In genomic region chr4:140176735-140177134, GRCh38 we compare ENCODE assay signal across 20 cellular contexts. TPM values are rescaled to one million over a fixed set of nuclear protein-coding genes. Genes with fewer than 3 reads are reported as not detected.
DNase-seq lines count a peak whose midpoint lies in the region; ATAC-seq and TF ChIP-seq lines count a peak whose summit lies in the region.
"Had no signal": no experiment of that assay in that cellular context is flagged by ENCODE, and none has a peak within 500 bp of the region (broad histone marks: within the 10 kb centered on the region; RNA-seq: fewer than 3 reads in every experiment).

No MANE protein-coding gene starts in this region.

- H3K9me3 ChIP-seq in SK-N-SH (no peaks in the 10 kb centered on the region), prostate gland (no peaks in the 10 kb centered on the region), esophagus squamous epithelium (no peaks in the 10 kb centered on the region)
- H3K9me3 ChIP-seq: ascending aorta, Peyer's patch had no signal

- no peak for ATAC-seq in activated naive CD8-positive, alpha-beta T cell treated with anti-CD3 and anti-CD28 coated beads, Interleukin-2, amount 50 U/mL, for 24 hours
- ATAC-seq in GM19324 (IDR thresholded peaks at IDR 0.05; ENCODE audit: low FRiP score, unreplicated experiment): no peak
- ATAC-seq in GM19397 (IDR thresholded peaks at IDR 0.05; ENCODE audit: unreplicated experiment): no peak
- ATAC-seq: stimulated activated naive CD8-positive, alpha-beta T cell treated with anti-CD3 and anti-CD28 coated beads, Interleukin-15, Interleukin-2, amounts not matched to agents 100 U/mL and 50 U/mL, for 24 hours had no signal

- H3K9me3 Mint-ChIP-seq in activated naive CD8-positive, alpha-beta T cell treated with anti-CD3 and anti-CD28 coated beads, Interleukin-2, amount 50 U/mL, for 24 hours: no peaks in the 10 kb centered on the region
- no peaks in the 10 kb centered on the region for H3K9me3 Mint-ChIP-seq in activated naive CD8-positive, alpha-beta T cell treated with anti-CD3 and anti-CD28 coated beads for 36 hours
- H3K9me3 Mint-ChIP-seq: mesothelial cell of epicardium had no signal

- H3K27ac ChIP-seq in SK-N-SH (ENCODE audit: low read depth in 2 of 2, low read length in 1 of 2) (no peak overlapping the region), prostate gland (no peak overlapping the region), esophagus squamous epithelium (no peak overlapping the region)
- H3K27ac ChIP-seq: ascending aorta, C4-2B, Peyer's patch had no signal

- intact Hi-C loops in prostate gland (cut with DNase I): no loop called here
- intact Hi-C loops in esophagus squamous epithelium (cut with DNase I): no loop called here

- H3K27me3 ChIP-seq in SK-N-SH (ENCODE audit: insufficient read depth) (no peaks in the 10 kb centered on the region), prostate gland (replicated peaks; ENCODE audit: insufficient read depth) (no peaks in the 10 kb centered on the region), esophagus squamous epithelium (no peaks in the 10 kb centered on the region)
- H3K27me3 ChIP-seq: ascending aorta, Peyer's patch had no signal

- H3F3A ChIP-seq in SK-N-SH (replicated peaks; ENCODE audit: insufficient read depth): no peaks in the 10 kb centered on the region

- TF ChIP-seq CTCF in SK-N-SH (IDR thresholded peaks at IDR 0.05): no peak
- no peak for TF ChIP-seq CTCF in fibroblast of pulmonary artery (IDR thresholded peaks at IDR 0.05; ENCODE audit: low read length, missing control alignments)
- TF ChIP-seq CTCF in prostate gland (IDR thresholded peaks at IDR 0.05): no peak
- no peak for TF ChIP-seq CTCF in esophagus squamous epithelium (IDR thresholded peaks at IDR 0.05)

- H3K4me3 ChIP-seq in SK-N-SH (ENCODE audit: low read depth in 2 of 2, low read length in 1 of 2) (no peak overlapping the region), fibroblast of pulmonary artery (replicated peaks; ENCODE audit: low read depth, low read length) (no peak overlapping the region), prostate gland (no peak overlapping the region), esophagus squamous epithelium (no peak overlapping the region)
- H3K4me3 ChIP-seq: ascending aorta, Peyer's patch had no signal

- no peak for TF ChIP-seq RAD21 in SK-N-SH (IDR thresholded peaks at IDR 0.05; ENCODE audit: low read length)

- H3K4me1 ChIP-seq in SK-N-SH (ENCODE audit: control insufficient read depth in 1 of 2, insufficient read depth in 2 of 2, low read depth in 1 of 2, low read length in 1 of 2) (no peaks in the 10 kb centered on the region; a peak in 1 of 4 replicates), prostate gland (replicated peaks) (no peaks in the 10 kb centered on the region), esophagus squamous epithelium (no peaks in the 10 kb centered on the region)
- H3K4me1 ChIP-seq: ascending aorta, Peyer's patch had no signal

- no peak overlapping the region for H3K4me3 Mint-ChIP-seq in activated naive CD8-positive, alpha-beta T cell treated with anti-CD3 and anti-CD28 coated beads, Interleukin-2, amount 50 U/mL, for 24 hours
- no peak overlapping the region for H3K4me3 Mint-ChIP-seq in activated naive CD8-positive, alpha-beta T cell treated with anti-CD3 and anti-CD28 coated beads for 36 hours
- H3K4me3 Mint-ChIP-seq: mesothelial cell of epicardium had no signal

- H4K20me1 ChIP-seq in SK-N-SH (ENCODE audit: insufficient read depth): no peaks in the 10 kb centered on the region

- H3K36me3 ChIP-seq in SK-N-SH (replicated peaks in 1 of 2; ENCODE audit: control insufficient read depth in 1 of 2, insufficient read depth in 2 of 2, low read length in 1 of 2) (no peaks in the 10 kb centered on the region), prostate gland (no peaks in the 10 kb centered on the region), esophagus squamous epithelium (no peaks in the 10 kb centered on the region)
- H3K36me3 ChIP-seq: ascending aorta, Peyer's patch had no signal

- H3K4me1 Mint-ChIP-seq in activated naive CD8-positive, alpha-beta T cell treated with anti-CD3 and anti-CD28 coated beads, Interleukin-2, amount 50 U/mL, for 24 hours: peaks cover 2% of the 10 kb centered on the region
- peaks cover 6% of the 10 kb centered on the region for H3K4me1 Mint-ChIP-seq in activated naive CD8-positive, alpha-beta T cell treated with anti-CD3 and anti-CD28 coated beads for 36 hours

- H3K79me2 ChIP-seq in SK-N-SH (ENCODE audit: insufficient read depth): no peaks in the 10 kb centered on the region

- no peak for DNase-seq in activated naive CD8-positive, alpha-beta T cell treated with anti-CD3 and anti-CD28 coated beads, Interleukin-2, amount 50 U/mL, for 24 hours
- no peak for DNase-seq in activated naive CD8-positive, alpha-beta T cell treated with anti-CD3 and anti-CD28 coated beads for 36 hours
- DNase-seq in SK-N-SH (no peak), fibroblast of pulmonary artery (ENCODE audit: low read depth) (peak; percentile 38), prostate gland (ENCODE audit: low spot score) (no peak), esophagus squamous epithelium (lab: John Stamatoyannopoulos, UW) (no peak)
- DNase-seq: 8988T; activated CD4-positive, alpha-beta T cell treated with anti-CD3 and anti-CD28 coated beads for 48 hours; activated gamma-delta T cell treated with Interleukin-2 at 50 U/mL for 16 hours; hippocampal formation; kidney glomerular epithelial cell; NCI-H82; Peyer's patch; stimulated activated CD4-positive, alpha-beta T cell treated with anti-CD3 and anti-CD28 coated beads, Interleukin-15, amount 100 ng/mL, for 24 hours; stimulated activated naive CD8-positive, alpha-beta T cell treated with anti-CD3 and anti-CD28 coated beads, Interleukin-15, Interleukin-2, amounts not matched to agents 100 U/mL and 50 U/mL, for 24 hours had no signal

- WGBS in SK-N-SH (ENCODE audit: low lambda C conversion rate): 73% methylated on average over 3 of the region's 3 CpGs
- WGBS in prostate gland: 87% methylated on average over 3 of the region's 3 CpGs
- 72 to 76% methylated on average over 3 of the region's 3 CpGs for WGBS in esophagus squamous epithelium, 2 donors

- H3K27me3 Mint-ChIP-seq in activated naive CD8-positive, alpha-beta T cell treated with anti-CD3 and anti-CD28 coated beads, Interleukin-2, amount 50 U/mL, for 24 hours: peaks cover 7% of the 10 kb centered on the region
- H3K27me3 Mint-ChIP-seq in activated naive CD8-positive, alpha-beta T cell treated with anti-CD3 and anti-CD28 coated beads for 36 hours: peaks cover 4% of the 10 kb centered on the region

- TF ChIP-seq POLR2A in prostate gland (IDR thresholded peaks at IDR 0.05) (no peak), esophagus squamous epithelium (IDR thresholded peaks at IDR 0.05) (no peak)

- TF ChIP-seq EP300 in SK-N-SH (IDR thresholded peaks at IDR 0.05; ENCODE audit: borderline replicate concordance in 1 of 2, low read depth in 1 of 2, low read length in 1 of 2): no peak

- CTCF ChIA-PET in SK-N-SH (lab: Yijun Ruan, JAX): no interaction called here

- H3K36me3 Mint-ChIP-seq in activated naive CD8-positive, alpha-beta T cell treated with anti-CD3 and anti-CD28 coated beads, Interleukin-2, amount 50 U/mL, for 24 hours (ENCODE audit: low read depth): peaks cover 2% of the 10 kb centered on the region
- no peaks in the 10 kb centered on the region for H3K36me3 Mint-ChIP-seq in activated naive CD8-positive, alpha-beta T cell treated with anti-CD3 and anti-CD28 coated beads for 36 hours
- H3K36me3 Mint-ChIP-seq: mesothelial cell of epicardium had no signal

- no peak overlapping the region for H3K9ac ChIP-seq in SK-N-SH

- no peak overlapping the region for H3K4me2 ChIP-seq in SK-N-SH

- no peak overlapping the region for H2AFZ ChIP-seq in SK-N-SH (ENCODE audit: low read depth)

- H3K9me2 ChIP-seq in SK-N-SH: no peaks in the 10 kb centered on the region

- POLR2A ChIA-PET in SK-N-SH (lab: Yijun Ruan, JAX): no interaction called here

- peak overlapping the region; percentile 47 for H3K27ac Mint-ChIP-seq in activated naive CD8-positive, alpha-beta T cell treated with anti-CD3 and anti-CD28 coated beads, Interleukin-2, amount 50 U/mL, for 24 hours
- no peak overlapping the region for H3K27ac Mint-ChIP-seq in activated naive CD8-positive, alpha-beta T cell treated with anti-CD3 and anti-CD28 coated beads for 36 hours
- H3K27ac Mint-ChIP-seq: mesothelial cell of epicardium had no signal

TF ChIP-seq in SK-N-SH, 30 proteins besides CTCF, POLR2A, EP300 and RAD21:
- TF ChIP-seq FOSL2 (IDR thresholded peaks at IDR 0.05; ENCODE audit: borderline replicate concordance, low read depth) (peak; percentile 48; the same call in 1 of the 2 replicates), JUND (IDR thresholded peaks at IDR 0.05) (0 out of 2 replicates have a peak, but pooled peaks have one; percentile 13), NFIC (IDR thresholded peaks at IDR 0.05; ENCODE audit: borderline replicate concordance) (no peak), RXRA (IDR thresholded peaks at IDR 0.05; ENCODE audit: borderline replicate concordance, low read depth) (no peak)
TF ChIP-seq in SK-N-SH: peak in this region for 2.

RNA-seq across cellular contexts. Expression of gene MAML3, which starts 22.8 kb away (rescaled TPM):
- total RNA-seq in activated naive CD8-positive, alpha-beta T cell treated with anti-CD3 and anti-CD28 coated beads for 36 hours: 1 to 10 TPM; 2.1 to 2.3 TPM
- 5.3 and 5.6 TPM in 2 replicates for polyA plus RNA-seq in SK-N-SH (2012; rRNA removed)
- 4.8 and 5.8 TPM in 2 replicates for polyA plus RNA-seq in SK-N-SH (2012; cell fraction: cytosol; rRNA removed)
- 3.7 and 5.2 TPM in 2 replicates for polyA plus RNA-seq in SK-N-SH (2012; cell fraction: nucleus; rRNA removed)
- total RNA-seq in prostate gland (10 to 100 TPM; 15.0 to 30.6 TPM), esophagus squamous epithelium (10 to 100 TPM in 2 of 4 donors, 1 to 10 TPM in 2; 6.9 to 14.2 (median 8.9) TPM)
